ENCODE assay signal across 8 cellular contexts in genomic region chr4:39976141-39976944, GRCh38. TPM values are rescaled to one million over a fixed set of nuclear protein-coding genes. Genes with fewer than 3 reads are reported as not detected.
DNase-seq lines count a peak whose midpoint lies in the region; ATAC-seq and TF ChIP-seq lines count a peak whose summit lies in the region.

No MANE protein-coding gene starts in this region.

- H3K4ac ChIP-seq in mesenchymal stem cell (ENCODE audit: low read depth in 1 of 2, low read length in 2 of 2), result peak overlapping the region; percentile 42 to 71

- H3K9me3 ChIP-seq in endodermal cell (ENCODE audit: control insufficient read depth, low read length) (no peaks in the 10 kb centered on the region), mesenchymal stem cell (ENCODE audit: control insufficient read depth, low read length) (no peaks in the 10 kb centered on the region)

- peaks cover 17% of the 10 kb centered on the region for H3K4me1 Mint-ChIP-seq in endodermal cell

- peak; percentile 93 for TF ChIP-seq CTCF in endodermal cell (conservative IDR thresholded peaks at IDR 0.05)

- H2AFZ ChIP-seq in mesenchymal stem cell (ENCODE audit: low read depth, low read length), result peak overlapping the region; percentile 20

- peaks cover 30% of the 10 kb centered on the region for H3K36me3 Mint-ChIP-seq in endodermal cell (ENCODE audit: low read depth)

- H4K8ac ChIP-seq in mesenchymal stem cell (ENCODE audit: low read length), result peak overlapping the region; percentile 92

- peak overlapping the region in 1 of 2 experiments; percentile 53 for H3K23ac ChIP-seq in mesenchymal stem cell (ENCODE audit: low read length in 2 of 2)

- H3K27ac Mint-ChIP-seq in endodermal cell, result peak overlapping the region; percentile 85

- no peaks in the 10 kb centered on the region for H3K79me1 ChIP-seq in mesenchymal stem cell (replicated peaks; ENCODE audit: low read length, poor library complexity, severe bottlenecking)

- H4K91ac ChIP-seq in mesenchymal stem cell (ENCODE audit: low read length), result no peak overlapping the region

- ATAC-seq in GM19452 (IDR thresholded peaks at IDR 0.05; ENCODE audit: unreplicated experiment), result peak; percentile 25

- H3K4me3 Mint-ChIP-seq in endodermal cell, result peak overlapping the region; percentile 74

- peak overlapping the region; percentile 87 for H2BK5ac ChIP-seq in mesenchymal stem cell (ENCODE audit: low read depth, low read length, poor library complexity, severe bottlenecking)

- peak; percentile 86 for DNase-seq in AG20443 (ENCODE audit: low spot score)
- DNase-seq in HT1080 (ENCODE audit: low read depth), result peak; percentile 72
- DNase-seq in NK-92 (lab: John Stamatoyannopoulos, UW; ENCODE audit: unreplicated experiment), result peak; percentile 6
- peak; percentile 39 for DNase-seq in activated CD8-positive, alpha-beta memory T cell treated with anti-CD3 and anti-CD28 coated beads, Interleukin-2, amount 50 U/mL, for 24 hours (ENCODE audit: extremely low read depth)
- DNase-seq in endodermal cell, result peak; percentile 92
- DNase-seq in mesenchymal stem cell, result peak; percentile 89
- DNase-seq in stimulated activated CD8-positive, alpha-beta memory T cell treated with anti-CD3 and anti-CD28 coated beads, Interleukin-12 subunit alpha, Interleukin-12 subunit beta, amount 100 ng/mL, for 1 hour (ENCODE audit: low read depth), result peak; percentile 55

- peak overlapping the region; percentile 69 for H2BK15ac ChIP-seq in mesenchymal stem cell (ENCODE audit: low read depth, poor library complexity, severe bottlenecking)

- H2BK12ac ChIP-seq in mesenchymal stem cell (ENCODE audit: low read length in 2 of 2), result no peak overlapping the region

- peak overlapping the region in 1 of 2 experiments; percentile 93 for H3K14ac ChIP-seq in mesenchymal stem cell (ENCODE audit: low read length in 2 of 2)

- H3K27me3 Mint-ChIP-seq in endodermal cell (ENCODE audit: insufficient read depth), result no peaks in the 10 kb centered on the region

- no peaks in the 10 kb centered on the region for H3K27me3 ChIP-seq in endodermal cell (ENCODE audit: control insufficient read depth, insufficient read depth, low read length, poor library complexity, severe bottlenecking)
- no peaks in the 10 kb centered on the region for H3K27me3 ChIP-seq in mesenchymal stem cell (ENCODE audit: control insufficient read depth in 1 of 2, insufficient read depth in 1 of 2, low read length in 2 of 2)

- no peaks in the 10 kb centered on the region for H3K9me3 Mint-ChIP-seq in endodermal cell

- H3K4me1 ChIP-seq in endodermal cell (ENCODE audit: control insufficient read depth, insufficient read depth, low read length) (no peaks in the 10 kb centered on the region), mesenchymal stem cell (ENCODE audit: control insufficient read depth, insufficient read depth, low read depth, low read length) (peaks cover 1% of the 10 kb centered on the region)

- peak overlapping the region; percentile 44 to 99 for H3K18ac ChIP-seq in mesenchymal stem cell (ENCODE audit: low read depth in 1 of 2, low read length in 2 of 2)

- H3K36me3 ChIP-seq in endodermal cell (ENCODE audit: control insufficient read depth, insufficient read depth, low read length) (peaks cover 43% of the 10 kb centered on the region), mesenchymal stem cell (ENCODE audit: control insufficient read depth in 1 of 2, insufficient read depth in 2 of 2, low read depth in 1 of 2, low read length in 2 of 2) (peaks cover 12 to 29% of the 10 kb centered on the region in 2 experiments)

- no peak overlapping the region for H2AK5ac ChIP-seq in mesenchymal stem cell (ENCODE audit: low read length, severe bottlenecking)

- 0 to 1% methylated on average over 23 to 41 of the region's 41 CpGs for WGBS in endodermal cell (ENCODE audit: insufficient coverage in 1 of 2, insufficient read length in 1 of 2), 2 experiments
- 1% methylated on average over 33 of the region's 41 CpGs for WGBS in mesenchymal stem cell

- H3K27ac ChIP-seq in endodermal cell (ENCODE audit: low read depth, low read length) (peak overlapping the region; percentile 89), mesenchymal stem cell (ENCODE audit: low read length, poor library complexity, severe bottlenecking) (peak overlapping the region; percentile 42)

- peak overlapping the region; percentile 88 for H3K9ac ChIP-seq in endodermal cell (ENCODE audit: extremely low read depth, low read length, poor library complexity, severe bottlenecking)
- peak overlapping the region; percentile 91 for H3K9ac ChIP-seq in mesenchymal stem cell (ENCODE audit: low read length)

- peak overlapping the region; percentile 69 for H3K4me2 ChIP-seq in mesenchymal stem cell (ENCODE audit: low read length, poor library complexity, severe bottlenecking)

- H3K4me3 ChIP-seq in endodermal cell (ENCODE audit: low read length) (peak overlapping the region; percentile 93), mesenchymal stem cell (ENCODE audit: insufficient read depth in 1 of 2, low read depth in 1 of 2, low read length in 2 of 2) (peak overlapping the region; percentile 81 to 89)

- peak overlapping the region; percentile 83 for H2BK120ac ChIP-seq in mesenchymal stem cell (ENCODE audit: low read depth, low read length)

RNA-seq across cellular contexts. Expression of gene PDS5A, which starts 1.4 kb away (rescaled TPM):
- 46.2 and 50.3 TPM in 2 replicates for total RNA-seq in HT1080 (2014; rRNA removed; shearing (Covaris generic))
- 40.3 and 50.4 TPM in 2 replicates for polyA plus RNA-seq in HT1080 (2015; cell fraction: cytosol; rRNA removed)
- 45.6 and 48.1 TPM in 2 replicates for polyA plus RNA-seq in HT1080 (2015; cell fraction: nucleus; rRNA removed)
- total RNA-seq in endodermal cell, result 10 to 100 TPM; 88.2 to 98.6 TPM
- 67.4 TPM for polyA plus RNA-seq in endodermal cell (2013, experiment 1 of 2)
- polyA plus RNA-seq in endodermal cell (2013, experiment 2 of 2), result 62.2 TPM
- 25.3 TPM for polyA plus RNA-seq in mesenchymal stem cell (2013, experiment 1 of 2)
- 25.6 TPM for polyA plus RNA-seq in mesenchymal stem cell (2013, experiment 2 of 2)

Comparison
In these comparisons a context has a peak if more than half of its experiments do, and no peak if none do; other contexts are left out.
1. Peak in every context shown above with its lines: DNase-seq, ATAC-seq, H3K4me3 ChIP-seq and H3K27ac ChIP-seq.
2. DNase-seq: peak in every context shown above with its lines; median percentile 92 in endodermal cell; 89 in mesenchymal stem cell; 86 in AG20443; 72 in HT1080; 55 in stimulated activated CD8-positive, alpha-beta memory T cell treated with anti-CD3 and anti-CD28 coated beads, Interleukin-12 subunit alpha, Interleukin-12 subunit beta, amount 100 ng/mL, for 1 hour; 39 in activated CD8-positive, alpha-beta memory T cell treated with anti-CD3 and anti-CD28 coated beads, Interleukin-2, amount 50 U/mL, for 24 hours; 6 in NK-92.